ENCODE assay signal across 30 cellular contexts in the genomic region with DNA sequence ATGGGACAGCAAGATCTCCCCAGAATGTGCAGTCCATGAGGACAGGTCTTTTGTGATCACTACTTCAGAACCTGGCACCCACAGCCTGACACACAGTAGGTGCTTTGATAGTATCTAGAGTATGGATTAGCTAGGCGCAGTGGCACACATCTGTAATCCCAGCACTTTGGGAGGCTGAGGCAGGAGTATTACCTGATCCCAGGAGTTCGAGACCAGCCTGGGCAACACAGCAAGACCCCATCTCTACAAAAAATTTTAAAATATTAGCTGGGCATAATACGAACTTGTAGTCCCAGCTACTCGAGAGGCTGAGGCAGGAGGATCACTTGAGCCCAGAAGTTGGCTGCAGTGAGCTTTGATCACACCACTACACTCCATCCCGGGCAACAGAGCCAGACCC.
"Had no signal": no experiment of that assay in that cellular context is flagged by ENCODE, and none has a peak within 500 bp of the region (broad histone marks: within the 10 kb centered on the region; RNA-seq: fewer than 3 reads in every experiment).

No MANE protein-coding gene starts in this region.

- H3K9me3 Mint-ChIP-seq: activated B cell treated with CpG ODN at 0.5 μM for 24 hours; activated CD8-positive, alpha-beta T cell treated with anti-CD3 and anti-CD28 coated beads for 36 hours; activated naive CD4-positive, alpha-beta T cell treated with anti-CD3 and anti-CD28 coated beads for 36 hours; activated naive CD4-positive, alpha-beta T cell treated with anti-CD3 and anti-CD28 coated beads, Interleukin-2, amount 50 U/mL, for 24 hours; activated naive CD8-positive, alpha-beta T cell treated with anti-CD3 and anti-CD28 coated beads, Interleukin-2, amount 10 ng/mL, durations not matched to agents 7 days and 5 days; activated T-cell treated with anti-CD3 and anti-CD28 coated beads, Interleukin-2, amount 50 U/mL, for 4 hours; activated T-helper 1 cell treated with anti-CD3 and anti-CD28 coated beads, Interleukin-12 subunit alpha, Interleukin-12 subunit beta, Interleukin-2, Interleukin-4 antibody, amounts not matched to agents 30 ng/mL and 10 ng/mL and 1 ng/mL, durations not matched to agents 14 hours and 24 hours and 36 hours; activated T-helper 2 cell treated with anti-CD3 and anti-CD28 coated beads, Interferon-gamma antibody, Interleukin-2, Interleukin-4, amounts not matched to agents 10 μg/mL and 5 μg/mL and 100 μg/mL, durations not matched to agents 14 hours and 24 hours and 36 hours; T-helper 2 cell treated with Interferon-gamma antibody and Interleukin-4, amounts not matched to agents 5 μg/mL and 100 μg/mL, for 36 hours had no signal

- H3K4me3 Mint-ChIP-seq: activated B cell treated with CpG ODN at 0.5 μM for 24 hours; activated CD8-positive, alpha-beta T cell treated with anti-CD3 and anti-CD28 coated beads for 36 hours; activated naive CD4-positive, alpha-beta T cell treated with anti-CD3 and anti-CD28 coated beads for 36 hours; activated naive CD4-positive, alpha-beta T cell treated with anti-CD3 and anti-CD28 coated beads, Interleukin-2, amount 50 U/mL, for 24 hours; activated naive CD8-positive, alpha-beta T cell treated with anti-CD3 and anti-CD28 coated beads, Interleukin-2, amount 10 ng/mL, durations not matched to agents 7 days and 5 days; activated T-cell treated with anti-CD3 and anti-CD28 coated beads, Interleukin-2, amount 50 U/mL, for 4 hours; activated T-helper 1 cell treated with anti-CD3 and anti-CD28 coated beads, Interleukin-12 subunit alpha, Interleukin-12 subunit beta, Interleukin-2, Interleukin-4 antibody, amounts not matched to agents 30 ng/mL and 10 ng/mL and 1 ng/mL, durations not matched to agents 14 hours and 24 hours and 36 hours; T-helper 17 cell; T-helper 2 cell treated with Interferon-gamma antibody and Interleukin-4, amounts not matched to agents 5 μg/mL and 100 μg/mL, for 36 hours had no signal

- H3K4me3 ChIP-seq: body of pancreas, colonic mucosa, esophagus squamous epithelium, gastroesophageal sphincter had no signal

- H3K27me3 ChIP-seq: body of pancreas, colonic mucosa, esophagus squamous epithelium, gastroesophageal sphincter had no signal

- H3K27ac ChIP-seq: body of pancreas, colonic mucosa, epithelial cell of prostate, esophagus squamous epithelium, gastroesophageal sphincter, WERI-Rb-1 had no signal

- ATAC-seq: activated CD4-positive, CD25-positive, alpha-beta regulatory T cell treated with anti-CD3 and anti-CD28 coated beads, Interleukin-2, amount 50 U/mL, for 24 hours; activated CD8-positive, alpha-beta T cell treated with anti-CD3 and anti-CD28 coated beads for 36 hours; activated T-cell treated with anti-CD3 and anti-CD28 coated beads, Interleukin-2, amount 50 U/mL, for 4 hours; body of pancreas; gastroesophageal sphincter; T-helper 17 cell had no signal

- DNase-seq: activated B cell treated with CpG ODN at 0.5 μM for 24 hours; activated CD4-positive, alpha-beta T cell treated with anti-CD3 and anti-CD28 coated beads for 48 hours; activated CD4-positive, alpha-beta T cell treated with anti-CD3 and anti-CD28 coated beads, Interleukin-2, amount 50 U/mL, for 1 hour; activated CD4-positive, alpha-beta T cell treated with anti-CD3 and anti-CD28 coated beads, Interleukin-2, amount 50 U/mL, for 48 hours; activated CD8-positive, alpha-beta memory T cell treated with anti-CD3 and anti-CD28 coated beads, Interleukin-2, amount 50 U/mL, for 4 hours; activated CD8-positive, alpha-beta T cell treated with anti-CD3 and anti-CD28 coated beads for 36 hours; activated effector memory CD4-positive, alpha-beta T cell treated with anti-CD3 and anti-CD28 coated beads, Interleukin-2, amount 50 U/mL, for 16 hours; activated naive CD4-positive, alpha-beta T cell treated with anti-CD3 and anti-CD28 coated beads for 36 hours; activated naive CD8-positive, alpha-beta T cell treated with anti-CD3 and anti-CD28 coated beads, Interleukin-2, amount 10 ng/mL, durations not matched to agents 7 days and 5 days; activated T-cell treated with anti-CD3 and anti-CD28 coated beads for 4 hours; activated T-cell treated with anti-CD3 and anti-CD28 coated beads, Interleukin-2, amount 50 U/mL, for 4 hours; amniotic stem cell; aorta; body of pancreas; caudate nucleus; colonic mucosa; effector CD8-positive, alpha-beta T cell; esophagus squamous epithelium; foreskin melanocyte; T-helper 1 cell; T-helper 17 cell; T1000; WERI-Rb-1 had no signal

- H3K27me3 Mint-ChIP-seq: activated B cell treated with CpG ODN at 0.5 μM for 24 hours; activated CD8-positive, alpha-beta T cell treated with anti-CD3 and anti-CD28 coated beads for 36 hours; activated naive CD4-positive, alpha-beta T cell treated with anti-CD3 and anti-CD28 coated beads, Interleukin-2, amount 50 U/mL, for 24 hours; activated naive CD8-positive, alpha-beta T cell treated with anti-CD3 and anti-CD28 coated beads, Interleukin-2, amount 10 ng/mL, durations not matched to agents 7 days and 5 days; T-helper 17 cell had no signal

- H3K27ac Mint-ChIP-seq: activated B cell treated with CpG ODN at 0.5 μM for 24 hours; activated CD8-positive, alpha-beta T cell treated with anti-CD3 and anti-CD28 coated beads for 36 hours; activated naive CD4-positive, alpha-beta T cell treated with anti-CD3 and anti-CD28 coated beads for 36 hours; activated naive CD8-positive, alpha-beta T cell treated with anti-CD3 and anti-CD28 coated beads, Interleukin-2, amount 10 ng/mL, durations not matched to agents 7 days and 5 days; activated T-helper 1 cell treated with anti-CD3 and anti-CD28 coated beads, Interleukin-12 subunit alpha, Interleukin-12 subunit beta, Interleukin-2, Interleukin-4 antibody, amounts not matched to agents 30 ng/mL and 10 ng/mL and 1 ng/mL, durations not matched to agents 14 hours and 24 hours and 36 hours; activated T-helper 2 cell treated with anti-CD3 and anti-CD28 coated beads, Interferon-gamma antibody, Interleukin-2, Interleukin-4, amounts not matched to agents 10 μg/mL and 5 μg/mL and 100 μg/mL, durations not matched to agents 14 hours and 24 hours and 36 hours; T-helper 17 cell; T-helper 2 cell treated with Interferon-gamma antibody and Interleukin-4, amounts not matched to agents 5 μg/mL and 100 μg/mL, for 36 hours had no signal

- H3K4me1 ChIP-seq: body of pancreas, colonic mucosa, esophagus squamous epithelium, gastroesophageal sphincter had no signal

- H3K4me1 Mint-ChIP-seq: activated B cell treated with CpG ODN at 0.5 μM for 24 hours; activated naive CD4-positive, alpha-beta T cell treated with anti-CD3 and anti-CD28 coated beads, Interleukin-2, amount 50 U/mL, for 24 hours; T-helper 17 cell had no signal

- H3K9me3 ChIP-seq: body of pancreas, colonic mucosa, esophagus squamous epithelium, gastroesophageal sphincter had no signal
